In the genomic region with DNA sequence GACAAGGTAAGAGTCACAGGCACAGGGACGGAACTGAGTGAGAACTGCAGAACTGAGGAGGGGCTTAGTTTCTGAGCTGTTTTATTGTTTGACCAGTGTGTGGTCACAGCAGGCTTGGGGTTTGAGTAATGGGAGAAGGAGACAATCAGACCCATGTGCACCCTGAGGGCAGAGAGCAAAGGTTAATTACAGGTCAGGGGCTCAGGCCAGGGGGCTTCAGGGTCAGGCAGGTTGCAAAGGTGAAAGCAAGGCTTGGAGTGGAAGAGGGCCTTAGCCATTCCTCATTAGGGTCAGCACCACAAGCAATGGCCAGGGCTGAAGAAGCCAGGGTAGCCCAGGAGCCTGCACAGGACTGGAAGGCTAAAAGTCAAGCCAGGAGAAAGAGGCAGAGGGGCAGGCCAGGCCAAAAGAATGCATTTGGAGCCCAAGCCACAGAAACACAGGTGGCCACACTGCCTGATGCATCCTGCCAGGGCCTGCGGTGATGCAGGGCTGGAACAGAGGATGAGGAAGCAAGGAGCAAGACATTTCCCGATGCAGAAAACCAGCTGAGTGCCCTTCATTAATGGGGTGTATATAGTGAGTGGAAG, we compare ENCODE assay signal across 1 cellular context.
TF ChIP-seq lines count a peak whose summit lies in the region.

No MANE protein-coding gene starts in this region.

TF ChIP-seq in H1, 55 proteins besides CTCF, POLR2A, EP300 and RAD21:
- TF ChIP-seq SP4 (IDR thresholded peaks at IDR 0.05; ENCODE audit: low read length) (no peak), GABPA (IDR thresholded peaks at IDR 0.05; ENCODE audit: borderline replicate concordance, insufficient read depth, low read length) (no peak), CBX8 (IDR thresholded peaks at IDR 0.05; ENCODE audit: borderline replicate concordance, low read depth, low read length) (no peak), GTF2F1 (IDR thresholded peaks at IDR 0.05; ENCODE audit: borderline replicate concordance, low read depth, low read length) (no peak), RNF2 (IDR thresholded peaks at IDR 0.05; ENCODE audit: borderline replicate concordance, low read depth, low read length, missing control alignments, poor library complexity, severe bottlenecking) (no peak), CHD1 (IDR thresholded peaks at IDR 0.05; ENCODE audit: low read depth, low read length) (no peak), TEAD4 (IDR thresholded peaks at IDR 0.05; ENCODE audit: low read depth, low read length) (no peak), HDAC2 (IDR thresholded peaks at IDR 0.05; ENCODE audit: borderline replicate concordance in 1 of 2, low read depth in 2 of 2, low read length in 2 of 2) (no peak), HDAC6 (IDR thresholded peaks at IDR 0.05; ENCODE audit: low read depth, low read length) (no peak), PHF8 (conservative IDR thresholded peaks at IDR 0.05; ENCODE audit: low read depth, low read length) (no peak), SIRT6 (IDR thresholded peaks at IDR 0.05; ENCODE audit: low read length) (no peak), ASH2L (IDR thresholded peaks at IDR 0.05; ENCODE audit: low read length) (no peak)
